11 cellular contexts compared by ENCODE assay signal in genomic region chr7:134368851-134369533, GRCh38. TPM values are rescaled to one million over a fixed set of nuclear protein-coding genes. Genes with fewer than 3 reads are reported as not detected.
DNase-seq lines count a peak whose midpoint lies in the region; ATAC-seq and TF ChIP-seq lines count a peak whose summit lies in the region.
"Had no signal": no experiment of that assay in that cellular context is flagged by ENCODE, and none has a peak within 500 bp of the region (broad histone marks: within the 10 kb centered on the region; RNA-seq: fewer than 3 reads in every experiment).

No MANE protein-coding gene starts in this region.

- TF ChIP-seq POLR2A in transverse colon (IDR thresholded peaks at IDR 0.05): no peak

- H3K27me3 ChIP-seq in esophagus (ENCODE audit: control insufficient read depth in 1 of 2, insufficient read depth in 2 of 2, low read length in 2 of 2): no peaks in the 10 kb centered on the region
- no peaks in the 10 kb centered on the region for H3K27me3 ChIP-seq in transverse colon

- no peak for TF ChIP-seq EP300 in transverse colon (IDR thresholded peaks at IDR 0.05; ENCODE audit: low read depth)

- WGBS in esophagus, 2 donors: 11 to 21% methylated on average over 2 of the region's 2 CpGs
- WGBS in transverse colon (ENCODE audit: low coverage in 1 of 2), 2 donors: 0 to 22% methylated on average over 1 to 2 of the region's 2 CpGs

- H3K36me3 ChIP-seq in esophagus (ENCODE audit: control insufficient read depth in 2 of 2, insufficient read depth in 2 of 2, low read length in 1 of 2) (no peaks in the 10 kb centered on the region), transverse colon (no peaks in the 10 kb centered on the region)

- peak; percentile 89 for DNase-seq in DMS53 treated with DMSO at 0.1 percent for 48 hours (lab: John Stamatoyannopoulos, UW; ENCODE audit: unreplicated experiment)
- peak; percentile 82 for DNase-seq in NCI-H526 treated with DMSO at 0.1 percent for 48 hours (lab: John Stamatoyannopoulos, UW)
- DNase-seq in non-pigmented ciliary epithelial cell (ENCODE audit: low read depth): peak; percentile 60
- no peak for DNase-seq in stimulated activated CD4-positive, alpha-beta T cell treated with anti-CD3 and anti-CD28 coated beads, Interleukin-15, amount 100 ng/mL, for 24 hours
- DNase-seq in NCI-H446 treated with DMSO at 0.1 percent for 48 hours (lab: John Stamatoyannopoulos, UW): no peak
- no peak for DNase-seq in transverse colon
- DNase-seq: activated T-cell treated with anti-CD3 and anti-CD28 coated beads, Interleukin-2, amount 50 U/mL, for 72 hours; naive B cell; NCI-H1092 treated with DMSO at 0.1 percent for 48 hours had no signal

- no peak for TF ChIP-seq CTCF in transverse colon (IDR thresholded peaks at IDR 0.05)

- H3K9me3 ChIP-seq in esophagus (ENCODE audit: control insufficient read depth in 2 of 2, insufficient read depth in 1 of 2, low read depth in 1 of 2, low read length in 1 of 2) (no peaks in the 10 kb centered on the region), transverse colon (no peaks in the 10 kb centered on the region)

- H3K4me1 ChIP-seq in esophagus (ENCODE audit: control insufficient read depth in 2 of 2, insufficient read depth in 2 of 2, low read length in 1 of 2) (peaks cover 0 to 7% of the 10 kb centered on the region in 2 donors), transverse colon (peaks cover 0 to 17% (median 10%) of the 10 kb centered on the region in 4 donors)

- intact Hi-C loops in transverse colon (cut with DNase I; ENCODE audit: low total_unique reads): no loop called here

- H3K27ac ChIP-seq in esophagus (ENCODE audit: low read depth in 2 of 2, low read length in 1 of 2): peak overlapping the region; percentile 81 to 95
- H3K27ac ChIP-seq in transverse colon: peak overlapping the region in 2 of 4 donors; percentile 15 to 43

- H3K4me3 ChIP-seq in esophagus (ENCODE audit: low read depth in 1 of 2, low read length in 2 of 2): no peak overlapping the region
- H3K4me3 ChIP-seq in transverse colon: no peak overlapping the region

- no peak for ATAC-seq in GM18511 (IDR thresholded peaks at IDR 0.05; ENCODE audit: unreplicated experiment)
- ATAC-seq: activated T-cell treated with anti-CD3 and anti-CD28 coated beads, Interleukin-2, amount 50 U/mL, for 72 hours had no signal

- in situ Hi-C loops in transverse colon (cut with MboI; ENCODE audit: low pct_ligation_motif_present in 1 of 4, low pct_unique_long_range_greater_than_20kb in 1 of 4, low sequenced_read_pairs in 3 of 4): no loop called here

RNA-seq across cellular contexts. Expression of gene SLC35B4, which starts 52.3 kb away (rescaled TPM):
- polyA plus RNA-seq in esophagus: 1 to 10 TPM; 2.2 to 2.3 TPM
- total RNA-seq in transverse colon: 10 to 100 TPM in 1 of 4 donors, 1 to 10 TPM in 3; 3.6 to 13.5 (median 5.7) TPM

Comparison
In these comparisons a context has a peak if more than half of its experiments do, and no peak if none do; other contexts are left out.
1. DNase-seq: peak in DMS53 treated with DMSO at 0.1 percent for 48 hours (single experiment), NCI-H526 treated with DMSO at 0.1 percent for 48 hours (single experiment) and non-pigmented ciliary epithelial cell (single experiment); none in stimulated activated CD4-positive, alpha-beta T cell treated with anti-CD3 and anti-CD28 coated beads, Interleukin-15, amount 100 ng/mL, for 24 hours (single experiment), NCI-H446 treated with DMSO at 0.1 percent for 48 hours (single experiment) and transverse colon (single experiment).